Comparison of ENCODE assay signal across 33 cellular contexts in genomic region chr19:49772850-49773432, GRCh38. TPM values are rescaled to one million over a fixed set of nuclear protein-coding genes. Genes with fewer than 3 reads are reported as not detected.
DNase-seq lines count a peak whose midpoint lies in the region; ATAC-seq, FAIRE-seq and TF ChIP-seq lines count a peak whose summit lies in the region.
"Had no signal": no experiment of that assay in that cellular context is flagged by ENCODE, and none has a peak within 500 bp of the region (broad histone marks: within the 10 kb centered on the region; RNA-seq: fewer than 3 reads in every experiment).

No MANE protein-coding gene starts in this region.

- H3K27ac ChIP-seq in A549 (0 out of 6 replicates have a peak overlapping the region, but pooled peaks of 1 of the 2 experiments have one; percentile 10), HEK293 (ENCODE audit: extremely low read depth, low read depth, low read length) (no peak overlapping the region), H1 (ENCODE audit: low read depth, low read length) (no peak overlapping the region)
- H3K27ac ChIP-seq: brain microvascular endothelial cell, heart left ventricle, HL-60, stomach, tibial nerve, VCaP had no signal

- CTCF ChIA-PET in A549 (lab: Yijun Ruan, JAX) = interaction anchor here (1.8 kb wide), 1 partner anchor 96 kb away, joined by 4 read pairs; the partner anchor contains the start of gene PRMT1
- CTCF ChIA-PET in HEK293 (lab: Yijun Ruan, JAX) = interaction anchor here (0.6 kb wide), 1 partner anchor 787 kb away, joined by 4 read pairs; no protein-coding TSS in a partner anchor
- CTCF ChIA-PET in H1 (lab: Charles Lee; ENCODE audit: partially characterized antibody) = interaction anchor here (0.5 to 3.0 kb wide), 5 partner anchors 11 to 1220 kb away, joined by 3 to 17 read pairs (median 3); no protein-coding TSS in a partner anchor

- TF ChIP-seq RAD21 in A549 (conservative IDR thresholded peaks at IDR 0.05 in 1 of 2, IDR thresholded peaks at IDR 0.05 in 1 of 2) (no peak), H1 (IDR thresholded peaks at IDR 0.05 in 1 of 2, conservative IDR thresholded peaks at IDR 0.05 in 1 of 2; ENCODE audit: low read depth in 2 of 2, low read length in 2 of 2) (no peak)

- H3K36me3 Mint-ChIP-seq in natural killer cell treated with Interleukin-12 subunit alpha and Interleukin-12 subunit beta and Interleukin-15 and Interleukin-18, amount 100 ng/mL, for 72 hours = no peaks in the 10 kb centered on the region

- DNase-seq in A549 (ENCODE audit: low read depth in 1 of 2, low spot score in 1 of 2) (no peak), H1 (ENCODE audit: low read depth in 1 of 2, low spot score in 2 of 2) (no peak)
- DNase-seq in natural killer cell treated with Interleukin-12 subunit alpha and Interleukin-12 subunit beta and Interleukin-15 and Interleukin-18, amount 100 ng/mL, for 72 hours (ENCODE audit: low spot score) = no peak
- no peak for DNase-seq in activated naive CD4-positive, alpha-beta T cell treated with anti-CD3 and anti-CD28 coated beads, Interleukin-2, amount 50 U/mL, for 16 hours
- DNase-seq: activated CD4-positive, alpha-beta T cell treated with anti-CD3 and anti-CD28 coated beads, Interleukin-2, amount 50 U/mL, for 1 hour; activated CD8-positive, alpha-beta memory T cell treated with anti-CD3 and anti-CD28 coated beads, Interleukin-2, amount 10 ng/mL, durations not matched to agents 7 days and 5 days; activated naive CD4-positive, alpha-beta T cell; activated T-cell treated with anti-CD3 and anti-CD28 coated beads, Interleukin-2, amount 50 U/mL, for 72 hours; brain microvascular endothelial cell; CD8-positive, alpha-beta memory T cell; DMS153; effector CD4-positive, alpha-beta T cell; heart left ventricle; mammary epithelial cell; NCI-H1092; NCI-H187; NCI-H526; NK-92 treated with Interleukin-12 subunit alpha and Interleukin-12 subunit beta, amount 100 ng/mL, for 24 hours; PC-3; Right ventricle myocardium superior; stomach had no signal

- H3K9me3 Mint-ChIP-seq in natural killer cell treated with Interleukin-12 subunit alpha and Interleukin-12 subunit beta and Interleukin-15 and Interleukin-18, amount 100 ng/mL, for 72 hours = no peaks in the 10 kb centered on the region
- H3K9me3 Mint-ChIP-seq: activated T-cell treated with anti-CD3 and anti-CD28 coated beads, Interleukin-2, amount 50 U/mL, for 72 hours; CD8-positive, alpha-beta memory T cell had no signal

- H2BK20ac ChIP-seq in H1 (ENCODE audit: low read length) = no peak overlapping the region

- POLR2A ChIA-PET in A549 (lab: Yijun Ruan, JAX) (no interaction called here), HEK293 (lab: Yijun Ruan, JAX) (no interaction called here), H1 (lab: Charles Lee; ENCODE audit: partially characterized antibody) (interaction anchor here (0.6 to 2.0 kb wide), 5 partner anchors 11 to 462 kb away, joined by 3 to 5 read pairs (median 3); partner anchors contain the start of genes ATF5 and CPT1C)

- H3K79me2 ChIP-seq in H1 (ENCODE audit: control insufficient read depth in 1 of 2, insufficient read depth in 2 of 2, low read length in 2 of 2) = peaks cover 0 to 16% of the 10 kb centered on the region in 2 experiments; a peak in 2 of 4 replicates

- H2BK12ac ChIP-seq in H1 (ENCODE audit: low read depth, low read length) = no peak overlapping the region

- no peak for TF ChIP-seq CTCF in A549 (IDR thresholded peaks at IDR 0.05)
- TF ChIP-seq CTCF in HEK293 (tag by site-specific recombination; IDR thresholded peaks at IDR 0.05) = no peak
- TF ChIP-seq CTCF in H1 (IDR thresholded peaks at IDR 0.05; ENCODE audit: control extremely low read depth in 1 of 3, insufficient read depth in 1 of 3, low read depth in 1 of 3, low read length in 3 of 3) = no peak

- H3K4me3 Mint-ChIP-seq in natural killer cell treated with Interleukin-12 subunit alpha and Interleukin-12 subunit beta and Interleukin-15 and Interleukin-18, amount 100 ng/mL, for 72 hours = no peak overlapping the region
- H3K4me3 Mint-ChIP-seq: activated CD8-positive, alpha-beta memory T cell treated with anti-CD3 and anti-CD28 coated beads, Interleukin-2, amount 10 ng/mL, durations not matched to agents 7 days and 5 days; activated T-cell treated with anti-CD3 and anti-CD28 coated beads, Interleukin-2, amount 50 U/mL, for 72 hours had no signal

- H3K27ac Mint-ChIP-seq in natural killer cell treated with Interleukin-12 subunit alpha and Interleukin-12 subunit beta and Interleukin-15 and Interleukin-18, amount 100 ng/mL, for 72 hours = peak overlapping the region; percentile 32 to 89
- H3K27ac Mint-ChIP-seq: activated T-cell treated with anti-CD3 and anti-CD28 coated beads, Interleukin-2, amount 50 U/mL, for 72 hours had no signal

- no peak overlapping the region for H3K14ac ChIP-seq in H1 (ENCODE audit: insufficient read length)

- no peak overlapping the region for H2BK15ac ChIP-seq in H1 (ENCODE audit: low read length)

- H3K23me2 ChIP-seq in H1 (ENCODE audit: low read depth, low read length) = 0 out of 2 replicates have a peak, but pooled peaks cover 1% of the 10 kb centered on the region

- no peak overlapping the region for H3K4ac ChIP-seq in H1 (replicated peaks; ENCODE audit: insufficient read length, low read depth, low read length)

- H3K36me3 ChIP-seq in HEK293 (ENCODE audit: control insufficient read depth in 2 of 2, insufficient read depth in 1 of 2, low read length in 2 of 2) (peaks cover 9 to 11% of the 10 kb centered on the region in 2 experiments; a peak in 2 of 3 replicates), H1 (ENCODE audit: control insufficient read depth in 2 of 4, insufficient read depth in 4 of 4, low read length in 3 of 4) (no peaks in the 10 kb centered on the region; a peak in 1 of 8 replicates)
- H3K36me3 ChIP-seq: HAP-1 had no signal

- 91% methylated on average over 10 of the region's 10 CpGs for WGBS in A549 (ENCODE audit: missing lambda C conversion rate)
- 96% methylated on average over 10 of the region's 10 CpGs; no CpG with 5 or more reads in 1 of the 2 experiments for WGBS in H1 (ENCODE audit: extremely low coverage in 1 of 2, insufficient coverage in 1 of 2, insufficient read length in 1 of 2, insufficient replicate concordance in 2 of 2, low coverage in 1 of 2, low lambda C conversion rate in 2 of 2, missing lambda C conversion rate in 1 of 2), 2 experiments

- peak overlapping the region; percentile 2; the same call in 1 of the 2 replicates for H2BK5ac ChIP-seq in H1 (ENCODE audit: low read depth, low read length)

- H2AK5ac ChIP-seq in H1 (ENCODE audit: low read depth, low read length) = no peak overlapping the region

- H3K4me1 ChIP-seq in A549 = peaks cover 6% of the 10 kb centered on the region; the same call in 2 of the 3 replicates
- H3K4me1 ChIP-seq in HEK293 (ENCODE audit: control insufficient read depth, insufficient read depth, low read length) = peaks cover 6% of the 10 kb centered on the region
- peaks cover 0 to 3% (median 1%) of the 10 kb centered on the region in 4 experiments; a peak in 4 of 7 replicates for H3K4me1 ChIP-seq in H1 (replicated peaks in 1 of 4; ENCODE audit: control insufficient read depth in 3 of 4, insufficient read depth in 4 of 4, low read length in 3 of 4)
- H3K4me1 ChIP-seq: HAP-1 had no signal

- no peak overlapping the region for H3K4me3 ChIP-seq in A549
- H3K4me3 ChIP-seq in HEK293 (ENCODE audit: low read depth, low read length) = no peak overlapping the region
- H3K4me3 ChIP-seq in H1 (ENCODE audit: extremely low read depth in 1 of 4, insufficient read depth in 2 of 4, low read depth in 3 of 4, low read length in 4 of 4) = no peak overlapping the region
- H3K4me3 ChIP-seq: HAP-1, heart left ventricle, skin epidermis, stomach, tibial nerve had no signal

- no peak overlapping the region for H3K23ac ChIP-seq in H1 (ENCODE audit: insufficient read length)

- no peak overlapping the region for H2BK120ac ChIP-seq in H1 (replicated peaks; ENCODE audit: low read depth, low read length)

- H3K27me3 Mint-ChIP-seq in natural killer cell treated with Interleukin-12 subunit alpha and Interleukin-12 subunit beta and Interleukin-15 and Interleukin-18, amount 100 ng/mL, for 72 hours = no peaks in the 10 kb centered on the region
- H3K27me3 Mint-ChIP-seq: activated CD8-positive, alpha-beta memory T cell treated with anti-CD3 and anti-CD28 coated beads, Interleukin-2, amount 10 ng/mL, durations not matched to agents 7 days and 5 days; CD8-positive, alpha-beta memory T cell had no signal

- no peak overlapping the region for H2AFZ ChIP-seq in H1 (ENCODE audit: low read length)

- H3K4me1 Mint-ChIP-seq in natural killer cell treated with Interleukin-12 subunit alpha and Interleukin-12 subunit beta and Interleukin-15 and Interleukin-18, amount 100 ng/mL, for 72 hours (ENCODE audit: low read depth in 2 of 2) = peaks cover 43 to 62% of the 10 kb centered on the region in 2 donors

- H3K4me2 ChIP-seq in A549 (no peak overlapping the region), H1 (ENCODE audit: insufficient read depth in 1 of 2, low read depth in 2 of 2, low read length in 2 of 2) (no peak overlapping the region)

- H3K79me1 ChIP-seq in H1 (ENCODE audit: low read depth, low read length) = peaks cover 33% of the 10 kb centered on the region

- no peak overlapping the region for H3K18ac ChIP-seq in H1 (ENCODE audit: extremely low read depth, low read length)

- H3K9me3 ChIP-seq in A549 (no peaks in the 10 kb centered on the region), HEK293 (ENCODE audit: control insufficient read depth, insufficient read depth, low read depth, low read length) (no peaks in the 10 kb centered on the region), H1 (ENCODE audit: insufficient read depth in 2 of 2, low read depth in 1 of 2, low read length in 1 of 2) (no peaks in the 10 kb centered on the region)
- H3K9me3 ChIP-seq: HAP-1, heart left ventricle, stomach, tibial nerve had no signal

- no peak overlapping the region for H4K91ac ChIP-seq in H1 (replicated peaks; ENCODE audit: insufficient read length, low read length)

- TF ChIP-seq EP300 in A549 (IDR thresholded peaks at IDR 0.05) = no peak
- TF ChIP-seq EP300 in H1 (IDR thresholded peaks at IDR 0.05; ENCODE audit: borderline replicate concordance in 1 of 2, low read depth in 2 of 2, low read length in 2 of 2) = no peak

- H4K8ac ChIP-seq in H1 (ENCODE audit: extremely low read depth, insufficient read depth, low read length) = no peak overlapping the region

- no peak overlapping the region for H3K56ac ChIP-seq in H1 (replicated peaks; ENCODE audit: insufficient read length, low read depth, low read length)

- ATAC-seq in A549 (peak; percentile 16 to 52; a peak in 3 of 6 replicates), HG02870 (IDR thresholded peaks at IDR 0.05; ENCODE audit: unreplicated experiment) (no peak), GM21447 (IDR thresholded peaks at IDR 0.05; ENCODE audit: unreplicated experiment) (no peak), HG02884 (IDR thresholded peaks at IDR 0.05; ENCODE audit: unreplicated experiment) (no peak)
- ATAC-seq in natural killer cell treated with Interleukin-12 subunit alpha and Interleukin-12 subunit beta and Interleukin-15 and Interleukin-18, amount 100 ng/mL, for 72 hours = no peak
- ATAC-seq: activated CD8-positive, alpha-beta memory T cell treated with anti-CD3 and anti-CD28 coated beads, Interleukin-2, amount 10 ng/mL, durations not matched to agents 7 days and 5 days; activated T-cell treated with anti-CD3 and anti-CD28 coated beads, Interleukin-2, amount 50 U/mL, for 72 hours; heart left ventricle; PC-3 had no signal

- no peaks in the 10 kb centered on the region for H3K27me3 ChIP-seq in H1 (replicated peaks in 1 of 4; ENCODE audit: control insufficient read depth in 3 of 4, extremely low read depth in 1 of 4, insufficient read depth in 3 of 4, low read length in 3 of 4)
- H3K27me3 ChIP-seq: brain microvascular endothelial cell, heart left ventricle, stomach, tibial nerve had no signal

- FAIRE-seq in A549 (lab: Jason Lieb, UNC) (no peak), H1 (lab: Jason Lieb, UNC) (no peak)
- FAIRE-seq: A204.1 had no signal

- no peak overlapping the region for H4K5ac ChIP-seq in H1 (ENCODE audit: insufficient read length, low read depth, low read length)

- H4K20me1 ChIP-seq in H1 (replicated peaks in 1 of 2; ENCODE audit: control insufficient read depth in 1 of 2, insufficient read depth in 2 of 2, low read length in 2 of 2) = peaks cover 2 to 11% of the 10 kb centered on the region in 2 experiments

- no peak overlapping the region; a peak in 1 of 7 replicates for H3K9ac ChIP-seq in H1 (replicated peaks in 1 of 4; ENCODE audit: extremely low read depth in 1 of 4, low read depth in 3 of 4, low read length in 3 of 4)

- no peak for TF ChIP-seq POLR2A in A549 (IDR thresholded peaks at IDR 0.05; ENCODE audit: low read length)
- TF ChIP-seq POLR2A in H1 (IDR thresholded peaks at IDR 0.05; ENCODE audit: control extremely low read depth in 1 of 2, low read depth in 2 of 2, low read length in 2 of 2) = no peak

RNA-seq across cellular contexts. Expression of gene AP2A1, which starts 6.1 kb away (rescaled TPM):
- polyA plus RNA-seq in A549 (2011; rRNA removed) (36.6 and 41.6 TPM in 2 replicates), A549 (2017; fragmentation: RNase III; extraction: RNeasy Plus Mini Kit Qiagen cat#74134 plus additional on column Dnase treatment) (53.4 to 62.1 TPM (median 58.6 TPM) in 3 replicates), H1 (2011; rRNA removed) (106 and 157 TPM in 2 replicates)
- polyA plus RNA-seq in A549 (2012; cell fraction: cytosol; rRNA removed) = 68.6 and 83.9 TPM in 2 replicates
- 133 and 183 TPM in 2 replicates for polyA plus RNA-seq in A549 (2012; cell fraction: nucleus; rRNA removed)
- 58.4 and 76.3 TPM in 2 replicates for polyA minus RNA-seq in A549 (2011; rRNA and poly(A)+ RNA removed)
- 105 and 109 TPM in 2 replicates for total RNA-seq in H1 (2021; fragmentation: NEBNext Ultra II Directional; extraction: Animal tissue kit (Norgen Biotek cat#: 25700))
- polyA plus RNA-seq in H1 (2011; cell fraction: cytosol; rRNA removed) = 101 TPM
- polyA plus RNA-seq in H1 (2011; cell fraction: nucleus; rRNA removed) = 148 TPM
- 64.9 to 109 TPM (median 104 TPM) in 4 replicates for polyA plus RNA-seq in H1 (2012, experiment 1 of 2)
- 114 TPM for polyA plus RNA-seq in H1 (2012, experiment 2 of 2)
- 58.6 TPM for polyA plus RNA-seq in H1 (2013, experiment 1 of 2)
- 55.8 TPM for polyA plus RNA-seq in H1 (2013, experiment 2 of 2)
- polyA minus RNA-seq in H1 (2011; rRNA and poly(A)+ RNA removed) = 103 and 108 TPM in 2 replicates
- polyA minus RNA-seq in H1 (2011; cell fraction: cytosol; rRNA and poly(A)+ RNA removed) = 101 TPM
- 76.4 TPM for polyA minus RNA-seq in H1 (2011; cell fraction: nucleus; rRNA and poly(A)+ RNA removed)
- 100 to 1,000 TPM; 131 to 142 TPM for total RNA-seq in natural killer cell treated with Interleukin-12 subunit alpha and Interleukin-12 subunit beta and Interleukin-15 and Interleukin-18, amount 100 ng/mL, for 72 hours

RNA-seq across cellular contexts. Expression of gene TSKS, which starts 9.8 kb away (rescaled TPM):
- polyA plus RNA-seq in A549 (2011; rRNA removed) = not detected in 2 replicates
- polyA plus RNA-seq in A549 (2012; cell fraction: cytosol; rRNA removed) = 0.03 TPM in 1 of 2 replicates, not detected in the other
- polyA plus RNA-seq in A549 (2012; cell fraction: nucleus; rRNA removed) = 0.06 TPM in 1 of 2 replicates, not detected in the other
- not detected in 3 replicates for polyA plus RNA-seq in A549 (2017; fragmentation: RNase III; extraction: RNeasy Plus Mini Kit Qiagen cat#74134 plus additional on column Dnase treatment)
- not detected in 2 replicates for polyA minus RNA-seq in A549 (2011; rRNA and poly(A)+ RNA removed)
- not detected in 2 replicates for total RNA-seq in H1 (2021; fragmentation: NEBNext Ultra II Directional; extraction: Animal tissue kit (Norgen Biotek cat#: 25700))
- polyA plus RNA-seq in H1 (2011; rRNA removed) = 0.21 and 0.24 TPM in 2 replicates
- polyA plus RNA-seq in H1 (2011; cell fraction: cytosol; rRNA removed) = 0.39 TPM
- 0.17 TPM for polyA plus RNA-seq in H1 (2011; cell fraction: nucleus; rRNA removed)
- 0.23 to 0.47 TPM (median 0.25 TPM) in 3 of 4 replicates, not detected in the other for polyA plus RNA-seq in H1 (2012, experiment 1 of 2)
- not detected for polyA plus RNA-seq in H1 (2012, experiment 2 of 2)
- polyA plus RNA-seq in H1 (2013, experiment 1 of 2) = 0.36 TPM
- polyA plus RNA-seq in H1 (2013, experiment 2 of 2) = 0.20 TPM
- polyA minus RNA-seq in H1 (2011; rRNA and poly(A)+ RNA removed) = 0.12 TPM in 1 of 2 replicates, not detected in the other
- polyA minus RNA-seq in H1 (2011; cell fraction: cytosol; rRNA and poly(A)+ RNA removed) = not detected
- not detected for polyA minus RNA-seq in H1 (2011; cell fraction: nucleus; rRNA and poly(A)+ RNA removed)
- total RNA-seq in natural killer cell treated with Interleukin-12 subunit alpha and Interleukin-12 subunit beta and Interleukin-15 and Interleukin-18, amount 100 ng/mL, for 72 hours = under 1 TPM; 0.38 to 0.53 TPM
- total RNA-seq: LHCN-M2, mammary epithelial cell, PC-3, renal cortical epithelial cell, stomach had no signal
- polyA plus RNA-seq: CD8-positive, alpha-beta memory T cell; mammary epithelial cell had no signal

RNA-seq across cellular contexts. Expression of gene FUZ, which starts 40.2 kb away (rescaled TPM):
- 12.5 and 14.5 TPM in 2 replicates for polyA plus RNA-seq in A549 (2011; rRNA removed)
- 12.7 and 18.9 TPM in 2 replicates for polyA plus RNA-seq in A549 (2012; cell fraction: cytosol; rRNA removed)
- polyA plus RNA-seq in A549 (2012; cell fraction: nucleus; rRNA removed) = 21.9 and 26.7 TPM in 2 replicates
- 15.9 to 23.7 TPM (median 21.7 TPM) in 3 replicates for polyA plus RNA-seq in A549 (2017; fragmentation: RNase III; extraction: RNeasy Plus Mini Kit Qiagen cat#74134 plus additional on column Dnase treatment)
- polyA minus RNA-seq in A549 (2011; rRNA and poly(A)+ RNA removed) = 7.7 and 9.9 TPM in 2 replicates
- 33.9 and 34.1 TPM in 2 replicates for total RNA-seq in H1 (2021; fragmentation: NEBNext Ultra II Directional; extraction: Animal tissue kit (Norgen Biotek cat#: 25700))
- 28.4 and 43.8 TPM in 2 replicates for polyA plus RNA-seq in H1 (2011; rRNA removed)
- polyA plus RNA-seq in H1 (2011; cell fraction: cytosol; rRNA removed) = 43.8 TPM
- 52.1 TPM for polyA plus RNA-seq in H1 (2011; cell fraction: nucleus; rRNA removed)
- polyA plus RNA-seq in H1 (2012, experiment 1 of 2) = 32.0 to 45.8 TPM (median 39.3 TPM) in 4 replicates
- 54.2 TPM for polyA plus RNA-seq in H1 (2012, experiment 2 of 2)
- polyA plus RNA-seq in H1 (2013, experiment 1 of 2) = 17.6 TPM
- 17.2 TPM for polyA plus RNA-seq in H1 (2013, experiment 2 of 2)
- 13.3 and 17.7 TPM in 2 replicates for polyA minus RNA-seq in H1 (2011; rRNA and poly(A)+ RNA removed)
- polyA minus RNA-seq in H1 (2011; cell fraction: cytosol; rRNA and poly(A)+ RNA removed) = 18.9 TPM
- polyA minus RNA-seq in H1 (2011; cell fraction: nucleus; rRNA and poly(A)+ RNA removed) = 19.4 TPM
- total RNA-seq in natural killer cell treated with Interleukin-12 subunit alpha and Interleukin-12 subunit beta and Interleukin-15 and Interleukin-18, amount 100 ng/mL, for 72 hours = 10 to 100 TPM; 10.7 to 18.0 TPM

RNA-seq across cellular contexts. Expression of gene MED25, which starts 45.1 kb away (rescaled TPM):
- polyA plus RNA-seq in A549 (2011; rRNA removed) (20.4 and 27.1 TPM in 2 replicates), A549 (2017; fragmentation: RNase III; extraction: RNeasy Plus Mini Kit Qiagen cat#74134 plus additional on column Dnase treatment) (36.4 to 41.6 TPM (median 40.1 TPM) in 3 replicates), H1 (2011; rRNA removed) (21.6 and 40.4 TPM in 2 replicates)
- polyA plus RNA-seq in A549 (2012; cell fraction: cytosol; rRNA removed) = 50.8 and 56.5 TPM in 2 replicates
- polyA plus RNA-seq in A549 (2012; cell fraction: nucleus; rRNA removed) = 106 and 124 TPM in 2 replicates
- 37.2 and 52.2 TPM in 2 replicates for polyA minus RNA-seq in A549 (2011; rRNA and poly(A)+ RNA removed)
- 71.4 and 73.9 TPM in 2 replicates for total RNA-seq in H1 (2021; fragmentation: NEBNext Ultra II Directional; extraction: Animal tissue kit (Norgen Biotek cat#: 25700))
- polyA plus RNA-seq in H1 (2011; cell fraction: cytosol; rRNA removed) = 21.8 TPM
- polyA plus RNA-seq in H1 (2011; cell fraction: nucleus; rRNA removed) = 81.4 TPM
- 52.6 to 80.3 TPM (median 65.6 TPM) in 4 replicates for polyA plus RNA-seq in H1 (2012, experiment 1 of 2)
- polyA plus RNA-seq in H1 (2012, experiment 2 of 2) = 50.2 TPM
- 42.3 TPM for polyA plus RNA-seq in H1 (2013, experiment 1 of 2)
- 40.4 TPM for polyA plus RNA-seq in H1 (2013, experiment 2 of 2)
- 28.0 and 50.4 TPM in 2 replicates for polyA minus RNA-seq in H1 (2011; rRNA and poly(A)+ RNA removed)
- 34.3 TPM for polyA minus RNA-seq in H1 (2011; cell fraction: cytosol; rRNA and poly(A)+ RNA removed)
- polyA minus RNA-seq in H1 (2011; cell fraction: nucleus; rRNA and poly(A)+ RNA removed) = 41.3 TPM
- total RNA-seq in natural killer cell treated with Interleukin-12 subunit alpha and Interleukin-12 subunit beta and Interleukin-15 and Interleukin-18, amount 100 ng/mL, for 72 hours = 10 to 100 TPM; 48.0 to 64.6 TPM

Comparison
In these comparisons a context has a peak if more than half of its experiments do, and no peak if none do; other contexts are left out.
1. ATAC-seq: peak in A549 (2 of 2); none in natural killer cell treated with Interleukin-12 subunit alpha and Interleukin-12 subunit beta and Interleukin-15 and Interleukin-18, amount 100 ng/mL, for 72 hours (0 of 2), HG02870 (single experiment), GM21447 (single experiment) and HG02884 (single experiment).